Comparison of ENCODE assay signal across 19 cellular contexts in genomic region chr19:39746836-39747529, GRCh38. TPM values are rescaled to one million over a fixed set of nuclear protein-coding genes. Genes with fewer than 3 reads are reported as not detected.
"Had no signal": no experiment of that assay in that cellular context is flagged by ENCODE, and none has a peak within 500 bp of the region (broad histone marks: within the 10 kb centered on the region; RNA-seq: fewer than 3 reads in every experiment).

No MANE protein-coding gene starts in this region.

- ATAC-seq: activated CD4-positive, alpha-beta T cell treated with anti-CD3 and anti-CD28 coated beads for 36 hours; left cardiac atrium; lower lobe of right lung had no signal

- H3K36me3 ChIP-seq: lower lobe of right lung, right atrium auricular region, thyroid gland, vagina had no signal

- H3K4me1 ChIP-seq: lower lobe of right lung, right atrium auricular region, thyroid gland, vagina had no signal

- H3K27ac ChIP-seq: lower lobe of right lung, right atrium auricular region, thyroid gland, vagina, VCaP had no signal

- H3K9me3 ChIP-seq: lower lobe of right lung, right atrium auricular region, thyroid gland, vagina had no signal

- H3K27me3 ChIP-seq: right atrium auricular region, thyroid gland, vagina had no signal

- H3K4me3 ChIP-seq: lower lobe of right lung, right atrium auricular region, thyroid gland, vagina had no signal

- DNase-seq: activated CD4-positive, alpha-beta memory T cell treated with anti-CD3 and anti-CD28 coated beads, Interleukin-2, amount 10 ng/mL, durations not matched to agents 7 days and 5 days; activated CD4-positive, alpha-beta T cell treated with anti-CD3 and anti-CD28 coated beads for 36 hours; activated gamma-delta T cell; activated T-cell treated with anti-CD3 and anti-CD28 coated beads, Interleukin-2, amount 50 U/mL, for 48 hours; dermis blood vessel endothelial cell; erythroblast; hippocampal formation; immature natural killer cell; left cardiac atrium; lower lobe of right lung; midbrain; naive B cell; small intestine; thyroid gland had no signal

RNA-seq across cellular contexts. Expression of gene CLC, which starts 9.2 kb away (rescaled TPM):
- total RNA-seq: cerebellum, dermis blood vessel endothelial cell, glomerular endothelial cell, left cardiac atrium, lower lobe of right lung, right atrium auricular region, thyroid gland, vagina had no signal

RNA-seq across cellular contexts. Expression of gene LEUTX, which starts 31.7 kb away (rescaled TPM):
- total RNA-seq: activated CD4-positive, alpha-beta T cell treated with anti-CD3 and anti-CD28 coated beads for 36 hours; cerebellum; dermis blood vessel endothelial cell; glomerular endothelial cell; left cardiac atrium; lower lobe of right lung; right atrium auricular region; thyroid gland; vagina had no signal
- polyA plus RNA-seq: immature natural killer cell, small intestine had no signal

RNA-seq across cellular contexts. Expression of gene LGALS14, which starts 42.7 kb away (rescaled TPM):
- total RNA-seq: cerebellum, dermis blood vessel endothelial cell, glomerular endothelial cell, left cardiac atrium, lower lobe of right lung, right atrium auricular region, thyroid gland, vagina had no signal
- polyA plus RNA-seq: immature natural killer cell, small intestine had no signal
